In genomic region chr5:138605254-138605972, GRCh38 we compare ENCODE assay signal across 10 cellular contexts. TPM values are rescaled to one million over a fixed set of nuclear protein-coding genes. Genes with fewer than 3 reads are reported as not detected.
DNase-seq lines count a peak whose midpoint lies in the region; ATAC-seq and TF ChIP-seq lines count a peak whose summit lies in the region.
"Had no signal": no experiment of that assay in that cellular context is flagged by ENCODE, and none has a peak within 500 bp of the region (broad histone marks: within the 10 kb centered on the region; RNA-seq: fewer than 3 reads in every experiment).

No MANE protein-coding gene starts in this region.

- H3K27me3 ChIP-seq in right cardiac atrium (ENCODE audit: control insufficient read depth, insufficient read depth) = no peaks in the 10 kb centered on the region
- H3K27me3 ChIP-seq in SJCRH30 = no peaks in the 10 kb centered on the region
- no peaks in the 10 kb centered on the region for H3K27me3 ChIP-seq in uterus

- no peak for TF ChIP-seq POLR2A in uterus (IDR thresholded peaks at IDR 0.05)

- H3K4me3 ChIP-seq in right cardiac atrium (ENCODE audit: low read length) (no peak overlapping the region), SJCRH30 (no peak overlapping the region), uterus (no peak overlapping the region)

- DNase-seq in right cardiac atrium (no peak), left ventricle myocardium superior (no peak), SJCRH30 (peak; percentile 61 to 76), GOT3 (lab: John Stamatoyannopoulos, UW) (no peak), uterus (no peak), NCI-H187 treated with DMSO at 0.1 percent for 48 hours (lab: John Stamatoyannopoulos, UW) (no peak)
- no peak for DNase-seq in activated CD4-positive, CD25-positive, alpha-beta regulatory T cell (lab: John Stamatoyannopoulos, UW)
- DNase-seq: NCI-H187; stimulated activated CD4-positive, alpha-beta T cell treated with anti-CD3 and anti-CD28 coated beads, Interleukin-4, amount 100 ng/mL, for 24 hours had no signal

- H3K36me3 ChIP-seq in SJCRH30 (no peaks in the 10 kb centered on the region), uterus (no peaks in the 10 kb centered on the region)

- no peak for TF ChIP-seq CTCF in uterus (IDR thresholded peaks at IDR 0.05)

- 49% methylated on average over 2 of the region's 2 CpGs for WGBS in right cardiac atrium

- intact Hi-C loops in right cardiac atrium (cut with DNase I) = no loop called here
- intact Hi-C loops in left ventricle myocardium superior (cut with micrococcal nuclease) = no loop called here
- intact Hi-C loops in uterus (cut with DNase I; ENCODE audit: low total_unique reads) = no loop called here

- H3K27ac ChIP-seq in right cardiac atrium (ENCODE audit: low read length) (no peak overlapping the region), SJCRH30 (no peak overlapping the region), uterus (no peak overlapping the region)

- ATAC-seq in right cardiac atrium = peak; percentile 41 to 79
- ATAC-seq in left ventricle myocardium superior = no peak
- ATAC-seq in HG02973 (IDR thresholded peaks at IDR 0.05; ENCODE audit: unreplicated experiment) = peak; percentile 59

- H3K4me1 ChIP-seq in right cardiac atrium (ENCODE audit: control insufficient read depth, insufficient read depth, low read length) = peaks cover 2% of the 10 kb centered on the region
- H3K4me1 ChIP-seq in SJCRH30 = peaks cover 31% of the 10 kb centered on the region
- H3K4me1 ChIP-seq in uterus = no peaks in the 10 kb centered on the region

- H3K9me3 ChIP-seq in right cardiac atrium (ENCODE audit: control insufficient read depth, low read length) (no peaks in the 10 kb centered on the region), SJCRH30 (replicated peaks) (no peaks in the 10 kb centered on the region), uterus (no peaks in the 10 kb centered on the region)

RNA-seq across cellular contexts. Expression of gene HSPA9, which starts 30.2 kb away (rescaled TPM):
- total RNA-seq in right cardiac atrium (100 to 1,000 TPM; 198 to 242 (median 239) TPM), left ventricle myocardium superior (311 TPM), uterus (100 to 1,000 TPM; 128 to 254 (median 154) TPM)
- polyA plus RNA-seq in right cardiac atrium = 170 TPM
- total RNA-seq in SJCRH30 (2014; rRNA removed; shearing (Covaris generic)) = 368 and 385 TPM in 2 replicates

Comparison
In these comparisons a context has a peak if more than half of its experiments do, and no peak if none do; other contexts are left out.
1. DNase-seq: peak in SJCRH30 (2 of 2); none in right cardiac atrium (0 of 3), left ventricle myocardium superior (single experiment), GOT3 (single experiment), activated CD4-positive, CD25-positive, alpha-beta regulatory T cell (0 of 4), uterus (0 of 2) and NCI-H187 treated with DMSO at 0.1 percent for 48 hours (single experiment).